Comparison of ENCODE assay signal across 22 cellular contexts in genomic region chrX:41014776-41015175, GRCh38.
DNase-seq lines count a peak whose midpoint lies in the region; ATAC-seq, FAIRE-seq and TF ChIP-seq lines count a peak whose summit lies in the region.
"Had no signal": no experiment of that assay in that cellular context is flagged by ENCODE, and none has a peak within 500 bp of the region (broad histone marks: within the 10 kb centered on the region; RNA-seq: fewer than 3 reads in every experiment).

No MANE protein-coding gene starts in this region.

- peaks cover 21% of the 10 kb centered on the region for H3K4me1 Mint-ChIP-seq in Calu3 (ENCODE audit: low read depth, unreplicated experiment)

- H3K27ac ChIP-seq in A549 (peak overlapping the region; percentile 32 to 42; a peak in 2 of 6 replicates), substantia nigra (ENCODE audit: low read depth, low read length, poor library complexity, severe bottlenecking) (no peak overlapping the region)
- H3K27ac ChIP-seq: esophagus squamous epithelium, lower lobe of right lung, stomach had no signal

- peak overlapping the region; percentile 43 for H3K27ac Mint-ChIP-seq in Calu3 (ENCODE audit: unreplicated experiment)
- H3K27ac Mint-ChIP-seq: CD4-positive, alpha-beta T cell; dendritic cell treated with granulocyte-macrophage colony-stimulating factor and Interleukin-4, amounts not matched to agents 40 ng/mL and 50 ng/mL, for 4 days; T-helper 17 cell had no signal

- 15% methylated on average over 4 of the region's 4 CpGs for WGBS in A549 (ENCODE audit: missing lambda C conversion rate)

- TF ChIP-seq EP300 in A549 (IDR thresholded peaks at IDR 0.05): peak in 1 of 2 experiments; percentile 14; a peak in 1 of 5 replicates

- peaks cover 36% of the 10 kb centered on the region for H3K4me1 ChIP-seq in A549
- H3K4me1 ChIP-seq: lower lobe of right lung had no signal

- no peak for TF ChIP-seq CTCF in A549 (IDR thresholded peaks at IDR 0.05)
- no peak for TF ChIP-seq CTCF in Calu3 (IDR thresholded peaks at IDR 0.05; ENCODE audit: unreplicated experiment)
- no peak for TF ChIP-seq CTCF in fibroblast of pulmonary artery (IDR thresholded peaks at IDR 0.05; ENCODE audit: low read length, missing control alignments)

- no peaks in the 10 kb centered on the region for H3K9me3 ChIP-seq in A549
- H3K9me3 ChIP-seq: esophagus squamous epithelium, lower lobe of right lung, stomach had no signal

- FAIRE-seq in A549 (lab: Jason Lieb, UNC): peak; percentile 72
- FAIRE-seq: G401.6, GM18507, H1 had no signal

- CTCF ChIA-PET in A549 (lab: Yijun Ruan, JAX): no interaction called here
- CTCF ChIA-PET in Calu3 (lab: Charles Lee): no interaction called here

- H3K4me3 Mint-ChIP-seq in Calu3 (ENCODE audit: low read depth, unreplicated experiment): no peak overlapping the region
- H3K4me3 Mint-ChIP-seq: CD4-positive, alpha-beta T cell; dendritic cell treated with granulocyte-macrophage colony-stimulating factor and Interleukin-4, amounts not matched to agents 40 ng/mL and 50 ng/mL, for 4 days; nephron progenitor cell; T-helper 17 cell had no signal

- peak in 1 of 2 experiments; percentile 56 for DNase-seq in A549 (ENCODE audit: low read depth in 1 of 2, low spot score in 1 of 2)
- DNase-seq in Calu3: no peak
- DNase-seq in RPMI7951 (ENCODE audit: low read depth): peak; percentile 73
- DNase-seq in fibroblast of pulmonary artery (ENCODE audit: low read depth): peak; percentile 44
- no peak for DNase-seq in substantia nigra (lab: John Stamatoyannopoulos, UW)
- no peak for DNase-seq in sciatic nerve (ENCODE audit: low spot score)
- no peak for DNase-seq in cerebellar nuclear complex (lab: John Stamatoyannopoulos, UW)
- DNase-seq: aorta; CD4-positive, alpha-beta T cell; esophagus squamous epithelium; KBM-7; lower lobe of right lung; NCI-H510A treated with DMSO at 0.1 percent for 48 hours; nephron progenitor cell; retina; stomach; T-helper 17 cell had no signal

- no peak for TF ChIP-seq RAD21 in A549 (conservative IDR thresholded peaks at IDR 0.05 in 1 of 2, IDR thresholded peaks at IDR 0.05 in 1 of 2)

- intact Hi-C loops in Calu3 (cut with micrococcal nuclease; ENCODE audit: unreplicated experiment): loop anchor here (5.0 kb wide), 1 partner anchor 68 kb away; no protein-coding TSS in a partner anchor
- intact Hi-C loops in sciatic nerve (cut with DNase I): no loop called here

- H3K4me3 ChIP-seq in A549: no peak overlapping the region
- H3K4me3 ChIP-seq in fibroblast of pulmonary artery (replicated peaks; ENCODE audit: low read depth, low read length): no peak overlapping the region
- H3K4me3 ChIP-seq: esophagus squamous epithelium, lower lobe of right lung, stomach had no signal

- POLR2A ChIA-PET in A549 (lab: Yijun Ruan, JAX): interaction anchor here (1.3 kb wide), 1 partner anchor 70 kb away, joined by 4 read pairs; no protein-coding TSS in a partner anchor

- no peaks in the 10 kb centered on the region for H3K27me3 Mint-ChIP-seq in Calu3 (ENCODE audit: unreplicated experiment)
- H3K27me3 Mint-ChIP-seq: CD4-positive, alpha-beta T cell; dendritic cell treated with granulocyte-macrophage colony-stimulating factor and Interleukin-4, amounts not matched to agents 40 ng/mL and 50 ng/mL, for 4 days; T-helper 17 cell had no signal

- H3K4me2 ChIP-seq in A549: peak overlapping the region; percentile 19

- no TSS peak for BruUV-seq in Calu3 (replicated peaks; lab: Mats Ljungman, UMichigan)

- ATAC-seq in A549 (no peak), sciatic nerve (no peak)
- ATAC-seq: lower lobe of right lung, Panc1, T-helper 17 cell had no signal

- H3K9me3 Mint-ChIP-seq in Calu3 (ENCODE audit: low read depth, unreplicated experiment): no peaks in the 10 kb centered on the region
- H3K9me3 Mint-ChIP-seq: CD4-positive, alpha-beta T cell; dendritic cell treated with granulocyte-macrophage colony-stimulating factor and Interleukin-4, amounts not matched to agents 40 ng/mL and 50 ng/mL, for 4 days had no signal

- peaks cover 11% of the 10 kb centered on the region for H3K36me3 Mint-ChIP-seq in Calu3 (ENCODE audit: insufficient read depth, unreplicated experiment)

- no peak for TF ChIP-seq POLR2A in A549 (IDR thresholded peaks at IDR 0.05; ENCODE audit: low read length)

TF ChIP-seq in A549, 52 proteins besides CTCF, POLR2A, EP300 and RAD21 (continues in another document):
- TF ChIP-seq GATA3 (IDR thresholded peaks at IDR 0.05; ENCODE audit: borderline replicate concordance) (peak; percentile 57; the same call in 1 of the 2 replicates), POLR2AphosphoS2 (conservative IDR thresholded peaks at IDR 0.05; ENCODE audit: low read length) (no peak), KDM5A (IDR thresholded peaks at IDR 0.05) (no peak), EHMT2 (IDR thresholded peaks at IDR 0.05; ENCODE audit: low read depth) (no peak), REST (IDR thresholded peaks at IDR 0.05) (no peak), SMC3 (IDR thresholded peaks at IDR 0.05) (0 out of 3 replicates have a peak, but pooled peaks have one; percentile 9), JUN (IDR thresholded peaks at IDR 0.05) (0 out of 5 replicates have a peak, but pooled peaks of 1 of the 2 experiments have one; percentile 17), ZSCAN20 (CRISPR knock-in tag; IDR thresholded peaks at IDR 0.05) (no peak), CBX8 (IDR thresholded peaks at IDR 0.05) (no peak), CEBPB (IDR thresholded peaks at IDR 0.05) (peak; percentile 58 to 90; a peak in 3 of 4 replicates), HOXB5 (CRISPR knock-in tag; IDR thresholded peaks at IDR 0.05) (no peak), E2F6 (IDR thresholded peaks at IDR 0.05; ENCODE audit: borderline replicate concordance, low read depth) (no peak), HOXB13 (CRISPR knock-in tag; IDR thresholded peaks at IDR 0.05; ENCODE audit: low read depth) (no peak), FOSB (CRISPR knock-in tag; IDR thresholded peaks at IDR 0.05) (no peak), FOXS1 (CRISPR knock-in tag; IDR thresholded peaks at IDR 0.05) (no peak), RNF2 (IDR thresholded peaks at IDR 0.05; ENCODE audit: borderline replicate concordance, low read depth) (no peak)
- TF ChIP-seq, protein P1, sequence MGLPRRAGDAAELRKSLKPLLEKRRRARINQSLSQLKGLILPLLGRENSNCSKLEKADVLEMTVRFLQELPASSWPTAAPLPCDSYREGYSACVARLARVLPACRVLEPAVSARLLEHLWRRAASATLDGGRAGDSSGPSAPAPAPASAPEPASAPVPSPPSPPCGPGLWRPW (IDR thresholded peaks at IDR 0.05): no peak
- TF ChIP-seq, protein P2, sequence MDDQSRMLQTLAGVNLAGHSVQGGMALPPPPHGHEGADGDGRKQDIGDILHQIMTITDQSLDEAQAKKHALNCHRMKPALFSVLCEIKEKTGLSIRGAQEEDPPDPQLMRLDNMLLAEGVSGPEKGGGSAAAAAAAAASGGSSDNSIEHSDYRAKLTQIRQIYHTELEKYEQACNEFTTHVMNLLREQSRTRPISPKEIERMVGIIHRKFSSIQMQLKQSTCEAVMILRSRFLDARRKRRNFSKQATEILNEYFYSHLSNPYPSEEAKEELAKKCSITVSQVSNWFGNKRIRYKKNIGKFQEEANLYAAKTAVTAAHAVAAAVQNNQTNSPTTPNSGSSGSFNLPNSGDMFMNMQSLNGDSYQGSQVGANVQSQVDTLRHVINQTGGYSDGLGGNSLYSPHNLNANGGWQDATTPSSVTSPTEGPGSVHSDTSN (IDR thresholded peaks at IDR 0.05): no peak
- TF ChIP-seq, protein P3, sequence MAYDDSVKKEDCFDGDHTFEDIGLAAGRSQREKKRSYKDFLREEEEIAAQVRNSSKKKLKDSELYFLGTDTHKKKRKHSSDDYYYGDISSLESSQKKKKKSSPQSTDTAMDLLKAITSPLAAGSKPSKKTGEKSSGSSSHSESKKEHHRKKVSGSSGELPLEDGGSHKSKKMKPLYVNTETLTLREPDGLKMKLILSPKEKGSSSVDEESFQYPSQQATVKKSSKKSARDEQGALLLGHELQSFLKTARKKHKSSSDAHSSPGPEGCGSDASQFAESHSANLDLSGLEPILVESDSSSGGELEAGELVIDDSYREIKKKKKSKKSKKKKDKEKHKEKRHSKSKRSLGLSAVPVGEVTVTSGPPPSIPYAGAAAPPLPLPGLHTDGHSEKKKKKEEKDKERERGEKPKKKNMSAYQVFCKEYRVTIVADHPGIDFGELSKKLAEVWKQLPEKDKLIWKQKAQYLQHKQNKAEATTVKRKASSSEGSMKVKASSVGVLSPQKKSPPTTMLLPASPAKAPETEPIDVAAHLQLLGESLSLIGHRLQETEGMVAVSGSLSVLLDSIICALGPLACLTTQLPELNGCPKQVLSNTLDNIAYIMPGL (CRISPR knock-in tag; IDR thresholded peaks at IDR 0.05; ENCODE audit: borderline replicate concordance): no peak

Comparison
In these comparisons a context has a peak if more than half of its experiments do, and no peak if none do; other contexts are left out.
1. DNase-seq: peak in RPMI7951 (single experiment) and fibroblast of pulmonary artery (single experiment); none in Calu3 (single experiment), substantia nigra (0 of 49), sciatic nerve (single experiment) and cerebellar nuclear complex (0 of 2).